In the genomic region with DNA sequence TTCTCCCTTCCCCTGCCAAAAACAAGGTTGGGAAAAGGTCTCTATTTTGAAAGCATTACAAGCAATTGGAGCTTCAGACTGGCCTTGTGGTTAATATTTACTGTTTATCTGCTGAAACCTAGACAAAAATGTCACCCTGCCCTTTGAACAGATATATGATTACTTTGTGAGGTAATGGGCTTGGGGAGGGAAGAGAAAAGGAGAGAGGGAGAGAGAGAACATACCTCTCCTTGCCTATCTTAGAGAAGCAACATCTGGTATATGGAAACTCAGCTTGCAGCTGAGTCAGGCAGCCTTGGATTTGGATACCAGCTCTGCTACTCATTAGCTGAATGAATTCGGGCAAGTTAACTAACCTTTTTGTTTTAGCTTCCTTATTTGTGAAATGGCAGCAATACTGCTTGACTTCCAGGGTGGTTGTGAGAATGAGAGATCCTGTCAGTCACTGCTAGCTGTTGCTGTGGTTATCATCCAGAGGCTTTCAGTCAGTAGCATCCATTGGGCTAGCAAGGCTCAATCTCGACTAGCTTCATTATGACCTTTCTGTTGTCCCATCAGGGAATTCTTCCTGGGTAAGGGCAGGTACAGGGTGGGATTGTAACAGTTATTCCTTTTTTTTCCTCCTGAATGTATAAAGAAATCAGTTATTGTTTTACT, we compare ENCODE assay signal across 13 cellular contexts. TPM values are rescaled to one million over a fixed set of nuclear protein-coding genes. Genes with fewer than 3 reads are reported as not detected.
A peak's percentile ranks its signal among the peaks of the same experiment; 100 is the strongest.
DNase-seq lines count a peak whose midpoint lies in the region; ATAC-seq and TF ChIP-seq lines count a peak whose summit lies in the region.
"Had no signal": no experiment of that assay in that cellular context is flagged by ENCODE, and none has a peak within 500 bp of the region (broad histone marks: within the 10 kb centered on the region; RNA-seq: fewer than 3 reads in every experiment).

No MANE protein-coding gene starts in this region.

- no peaks in the 10 kb centered on the region for H3K27me3 Mint-ChIP-seq in T-cell

- H3K4me3 ChIP-seq in psoas muscle (no peak overlapping the region), aorta (ENCODE audit: low read length in 2 of 2) (no peak overlapping the region)

- H3K9me3 ChIP-seq in psoas muscle (no peaks in the 10 kb centered on the region), aorta (ENCODE audit: control insufficient read depth, low read length) (no peaks in the 10 kb centered on the region)

- DNase-seq in DMS 273 (lab: John Stamatoyannopoulos, UW; ENCODE audit: unreplicated experiment): peak; percentile 32
- no peak for DNase-seq in DMS 273 treated with DMSO at 0.1 percent for 48 hours (lab: John Stamatoyannopoulos, UW)
- no peak for DNase-seq in T-cell
- peak; percentile 29 for DNase-seq in fibroblast of the conjunctiva (ENCODE audit: low read depth)
- DNase-seq in psoas muscle: no peak
- DNase-seq in aorta: no peak
- no peak for DNase-seq in GM19240 (ENCODE audit: insufficient read length, low spot score)
- DNase-seq in NCI-H1417 (lab: John Stamatoyannopoulos, UW): no peak
- DNase-seq: anterior cingulate cortex; GDM1; NCI-H187; stimulated activated naive CD4-positive, alpha-beta T cell treated with Interleukin-2 at 50 U/mL for 16 hours had no signal

- H3K4me1 Mint-ChIP-seq in T-cell: peaks cover 63 to 85% (median 84%) of the 10 kb centered on the region in 3 donors

- H3K27me3 ChIP-seq in psoas muscle (ENCODE audit: insufficient read depth in 3 of 3, low read length in 2 of 3) (no peaks in the 10 kb centered on the region), aorta (ENCODE audit: control insufficient read depth in 1 of 2, insufficient read depth in 2 of 2, low read length in 1 of 2) (no peaks in the 10 kb centered on the region)

- H3K36me3 Mint-ChIP-seq in T-cell: peaks cover 29% of the 10 kb centered on the region

- peaks cover 0 to 27% of the 10 kb centered on the region in 2 donors for H3K36me3 ChIP-seq in psoas muscle (ENCODE audit: insufficient read depth in 1 of 2, low read depth in 1 of 2)
- no peaks in the 10 kb centered on the region for H3K36me3 ChIP-seq in aorta (ENCODE audit: control insufficient read depth in 1 of 2, insufficient read depth in 2 of 2, low read length in 1 of 2)

- intact Hi-C loops in psoas muscle (cut with DNase I): no loop called here
- intact Hi-C loops in aorta (cut with DNase I): no loop called here

- H3K4me1 ChIP-seq in psoas muscle: peaks cover 19% of the 10 kb centered on the region
- peaks cover 0 to 2% of the 10 kb centered on the region in 2 donors for H3K4me1 ChIP-seq in aorta (ENCODE audit: control insufficient read depth in 1 of 2, insufficient read depth in 2 of 2, low read length in 2 of 2)

- CTCF ChIA-PET in T-cell (lab: Charles Lee): no interaction called here

- TF ChIP-seq CTCF in psoas muscle (IDR thresholded peaks at IDR 0.05): no peak

- H3K27ac ChIP-seq in psoas muscle (peak overlapping the region; percentile 11), aorta (ENCODE audit: low read depth in 1 of 2, low read length in 2 of 2) (no peak overlapping the region)
- H3K27ac ChIP-seq: 22Rv1 had no signal

- H3K4me3 Mint-ChIP-seq in T-cell: no peak overlapping the region

- no peaks in the 10 kb centered on the region for H3K9me3 Mint-ChIP-seq in T-cell

- ATAC-seq in T-cell (replicated peaks in 1 of 4) (no peak), psoas muscle (peak in 2 of 4 donors; percentile 45 to 53), aorta (ENCODE audit: low FRiP score) (no peak)

- POLR2A ChIA-PET in T-cell (lab: Charles Lee): interaction anchor here (0.5 to 0.6 kb wide), 2 partner anchors 129 to 289 kb away, joined by 3 read pairs; no protein-coding TSS in a partner anchor

- peak overlapping the region; percentile 24 to 47 for H3K27ac Mint-ChIP-seq in T-cell

- 61 to 82% (median 72%) methylated on average over 2 of the region's 2 CpGs for WGBS in psoas muscle, 3 donors
- 60 to 71% methylated on average over 2 of the region's 2 CpGs for WGBS in aorta, 2 donors

RNA-seq across cellular contexts. Expression of a gene that starts 41.1 kb away (rescaled TPM):
- total RNA-seq in T-cell: 10 to 100 TPM; 52.5 to 95.3 (median 66.5) TPM
- total RNA-seq in psoas muscle: 10 to 100 TPM; 55.4 to 72.3 (median 60.6) TPM
- polyA plus RNA-seq in psoas muscle: 10 to 100 TPM in 1 of 3 donors, 1 to 10 TPM in 2; 3.8 to 14.9 (median 9.6) TPM
- 10 to 100 TPM; 66.1 to 76.3 TPM for total RNA-seq in aorta
- polyA plus RNA-seq in aorta: 10 to 100 TPM in 1 of 2 donors, 1 to 10 TPM in 1; 7.1 to 12.8 TPM

Comparison
In these comparisons a context has a peak if more than half of its experiments do, and no peak if none do; other contexts are left out.
1. DNase-seq: peak in DMS 273 (single experiment) and fibroblast of the conjunctiva (single experiment); none in DMS 273 treated with DMSO at 0.1 percent for 48 hours (single experiment), T-cell (0 of 34), psoas muscle (0 of 2), aorta (0 of 2), GM19240 (single experiment) and NCI-H1417 (0 of 3).